8 cellular contexts compared by ENCODE assay signal in the genomic region with DNA sequence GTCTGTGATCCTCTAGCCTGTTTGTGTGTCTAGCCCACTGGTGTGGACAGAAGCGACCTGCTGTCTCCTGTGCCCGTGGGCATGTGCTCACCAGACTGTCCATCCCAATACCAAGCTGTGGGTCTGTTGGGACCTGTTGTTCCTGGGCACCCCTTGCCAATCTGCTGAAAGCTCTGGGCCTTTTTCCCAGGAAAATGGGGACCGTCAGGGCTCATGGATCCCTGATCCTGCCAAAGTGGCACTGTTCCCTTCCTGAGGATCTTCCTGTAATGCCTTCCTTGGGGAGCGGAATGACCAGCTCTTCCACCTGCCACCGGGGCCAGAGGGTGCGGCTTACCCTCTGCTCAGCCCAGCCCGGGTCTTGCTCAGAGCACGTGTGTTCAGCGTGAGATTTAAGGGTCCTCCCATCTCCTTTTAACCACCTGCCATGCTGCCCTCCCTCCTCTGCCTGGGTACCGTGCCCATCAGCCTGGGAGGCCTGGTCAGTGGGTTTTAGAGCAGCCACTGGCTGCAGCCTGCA. TPM values are rescaled to one million over a fixed set of nuclear protein-coding genes. Genes with fewer than 3 reads are reported as not detected.
DNase-seq lines count a peak whose midpoint lies in the region; ATAC-seq, FAIRE-seq and TF ChIP-seq lines count a peak whose summit lies in the region.

No MANE protein-coding gene starts in this region.

- peak overlapping the region in 1 of 2 experiments; percentile 32; a peak in 3 of 4 replicates for H3K9ac ChIP-seq in K562 (ENCODE audit: insufficient read depth in 1 of 2, low read depth in 2 of 2, low read length in 2 of 2)

- peaks cover 0 to 49% of the 10 kb centered on the region in 2 donors for H3K4me1 ChIP-seq in right atrium auricular region
- peaks cover 23% of the 10 kb centered on the region for H3K4me1 ChIP-seq in left ventricle myocardium inferior
- H3K4me1 ChIP-seq in K562 (replicated peaks in 1 of 2; ENCODE audit: control insufficient read depth in 2 of 2, insufficient read depth in 2 of 2, low read length in 2 of 2) = peaks cover 64 to 100% of the 10 kb centered on the region in 2 experiments
- H3K4me1 ChIP-seq in uterus = peaks cover 20 to 36% of the 10 kb centered on the region in 2 donors
- peaks cover 28% of the 10 kb centered on the region for H3K4me1 ChIP-seq in psoas muscle

- FAIRE-seq in K562 (lab: Jason Lieb, UNC) = no peak

- no peak for TF ChIP-seq RAD21 in K562 (CRISPR knock-in tag; conservative IDR thresholded peaks at IDR 0.05 in 1 of 2, IDR thresholded peaks at IDR 0.05 in 1 of 2)

- H3K4me3 Mint-ChIP-seq in memory B cell = no peak overlapping the region

- H3K4me3 ChIP-seq in right atrium auricular region = no peak overlapping the region
- H3K4me3 ChIP-seq in left ventricle myocardium inferior = no peak overlapping the region
- H3K4me3 ChIP-seq in K562 = no peak overlapping the region
- H3K4me3 ChIP-seq in uterus = no peak overlapping the region
- H3K4me3 ChIP-seq in psoas muscle = no peak overlapping the region

- H3K4me2 ChIP-seq in K562 (ENCODE audit: insufficient read depth, low read length) = peak overlapping the region; percentile 45

- no peaks in the 10 kb centered on the region for H3K36me3 ChIP-seq in right atrium auricular region
- no peaks in the 10 kb centered on the region for H3K36me3 ChIP-seq in left ventricle myocardium inferior
- peaks cover 29% of the 10 kb centered on the region; the same call in 2 of the 3 replicates for H3K36me3 ChIP-seq in K562 (ENCODE audit: control insufficient read depth, insufficient read depth, low read length)
- no peaks in the 10 kb centered on the region for H3K36me3 ChIP-seq in uterus
- no peaks in the 10 kb centered on the region for H3K36me3 ChIP-seq in psoas muscle (ENCODE audit: insufficient read depth in 1 of 2, low read depth in 1 of 2)

- no TSS peak for BruUV-seq in K562 (replicated peaks; lab: Mats Ljungman, UMichigan)

- TF ChIP-seq POLR2A in K562 (conservative IDR thresholded peaks at IDR 0.05) = no peak
- no peak for TF ChIP-seq POLR2A in uterus (IDR thresholded peaks at IDR 0.05)
- no peak for TF ChIP-seq POLR2A in GM18505 (IDR thresholded peaks at IDR 0.05; ENCODE audit: borderline replicate concordance, extremely low read depth, insufficient read depth, insufficient read length)

- H3K27ac Mint-ChIP-seq in memory B cell = peak overlapping the region; percentile 24

- peaks cover 9% of the 10 kb centered on the region for H3K4me1 Mint-ChIP-seq in memory B cell

- peaks cover 5% of the 10 kb centered on the region for H3K9me1 ChIP-seq in K562 (ENCODE audit: control insufficient read depth, insufficient read depth, low read length)

- H2AFZ ChIP-seq in K562 (ENCODE audit: low read depth, low read length) = no peak overlapping the region

- no peaks in the 10 kb centered on the region for H3K79me2 ChIP-seq in K562 (ENCODE audit: control insufficient read depth, insufficient read depth, low read length)

- in situ Hi-C loops in K562 (cut with MboI) = no loop called here

- DNase-seq in right atrium auricular region (ENCODE audit: low spot score) (no peak), left ventricle myocardium inferior (no peak), K562 (ENCODE audit: extremely low read depth in 1 of 4, low spot score in 3 of 4) (no peak), memory B cell (ENCODE audit: low spot score in 2 of 2) (no peak), uterus (no peak), psoas muscle (no peak)
- no peak for DNase-seq in effector CD8-positive, alpha-beta T cell (lab: John Stamatoyannopoulos, UW)

- CTCF ChIA-PET in K562 (lab: Yijun Ruan, JAX; ENCODE audit: low intra/inter-chr PET ratio) = interaction anchor here (0.6 kb wide), 1 partner anchor 15 kb away, joined by 4 read pairs; no protein-coding TSS in a partner anchor

- intact Hi-C loops in left ventricle myocardium inferior (cut with micrococcal nuclease) (loop anchor here (5.0 kb wide), 1 partner anchor 67 kb away; no protein-coding TSS in a partner anchor), K562 (cut with micrococcal nuclease) (no loop called here), uterus (cut with DNase I; ENCODE audit: low total_unique reads) (loop anchor here (10.0 kb wide), 1 partner anchor 689 kb away; no protein-coding TSS in a partner anchor), psoas muscle (cut with DNase I) (loop anchor here (10.0 kb wide), 2 partner anchors 209 to 669 kb away; no protein-coding TSS in a partner anchor)

- H3K9me3 ChIP-seq in right atrium auricular region = no peaks in the 10 kb centered on the region
- no peaks in the 10 kb centered on the region for H3K9me3 ChIP-seq in left ventricle myocardium inferior (replicated peaks)
- H3K9me3 ChIP-seq in K562 (replicated peaks; ENCODE audit: control insufficient read depth, insufficient read depth, low read depth, low read length) = no peaks in the 10 kb centered on the region
- H3K9me3 ChIP-seq in uterus = no peaks in the 10 kb centered on the region
- H3K9me3 ChIP-seq in psoas muscle = no peaks in the 10 kb centered on the region

- no peaks in the 10 kb centered on the region for H3K27me3 ChIP-seq in right atrium auricular region
- H3K27me3 ChIP-seq in left ventricle myocardium inferior (ENCODE audit: low read depth) = no peaks in the 10 kb centered on the region
- no peaks in the 10 kb centered on the region for H3K27me3 ChIP-seq in K562 (ENCODE audit: control insufficient read depth in 2 of 2, insufficient read depth in 2 of 2, low read length in 2 of 2)
- no peaks in the 10 kb centered on the region for H3K27me3 ChIP-seq in uterus
- peaks cover 0 to 8% (median 0%) of the 10 kb centered on the region in 3 donors for H3K27me3 ChIP-seq in psoas muscle (ENCODE audit: insufficient read depth in 3 of 3, low read length in 2 of 3)

- H3K36me3 Mint-ChIP-seq in memory B cell = no peaks in the 10 kb centered on the region

- H3K27me3 Mint-ChIP-seq in memory B cell = peaks cover 16% of the 10 kb centered on the region

- 71% methylated on average over 10 of the region's 10 CpGs for WGBS in K562 (ENCODE audit: insufficient coverage, low coverage, missing lambda C conversion rate)
- 37 to 67% (median 47%) methylated on average over 10 of the region's 10 CpGs for WGBS in psoas muscle, 3 donors

- TF ChIP-seq CTCF in right atrium auricular region (IDR thresholded peaks at IDR 0.05) = no peak
- no peak for TF ChIP-seq CTCF in left ventricle myocardium inferior (IDR thresholded peaks at IDR 0.05; ENCODE audit: borderline replicate concordance)
- no peak for TF ChIP-seq CTCF in K562 (IDR thresholded peaks at IDR 0.05 in 2 of 3, conservative IDR thresholded peaks at IDR 0.05 in 1 of 3; ENCODE audit: insufficient read depth in 2 of 3, low read depth in 1 of 3, low read length in 3 of 3)
- TF ChIP-seq CTCF in uterus (IDR thresholded peaks at IDR 0.05) = no peak
- no peak for TF ChIP-seq CTCF in psoas muscle (IDR thresholded peaks at IDR 0.05)

- ATAC-seq in K562 (no peak), memory B cell (ENCODE audit: low read depth) (no peak), psoas muscle (no peak), GM18505 (IDR thresholded peaks at IDR 0.05; ENCODE audit: unreplicated experiment) (no peak)

- POLR2A ChIA-PET in K562 (lab: Yijun Ruan, JAX) = interaction anchor here (0.7 to 1.3 kb wide), 6 partner anchors 10 to 448 kb away, joined by 3 to 5 read pairs (median 3); no protein-coding TSS in a partner anchor

- H3K27ac ChIP-seq in right atrium auricular region (peak overlapping the region; percentile 41 to 57), left ventricle myocardium inferior (replicated peaks) (no peak overlapping the region), K562 (ENCODE audit: extremely low read depth, low read depth, low read length) (peak overlapping the region; percentile 74; the same call in 2 of the 3 replicates), uterus (peak overlapping the region; percentile 83 to 84), psoas muscle (no peak overlapping the region)

- H4K20me1 ChIP-seq in K562 (replicated peaks; ENCODE audit: control insufficient read depth, insufficient read depth, low read length) = 0 out of 2 replicates have a peak, but pooled peaks cover 7% of the 10 kb centered on the region

- TF ChIP-seq EP300 in K562 (IDR thresholded peaks at IDR 0.05; ENCODE audit: low read length) = no peak

- no peaks in the 10 kb centered on the region for H3K9me3 Mint-ChIP-seq in memory B cell

TF ChIP-seq in K562, 482 proteins besides CTCF, POLR2A, EP300 and RAD21 (continues in another document):
- TF ChIP-seq, protein P1, sequence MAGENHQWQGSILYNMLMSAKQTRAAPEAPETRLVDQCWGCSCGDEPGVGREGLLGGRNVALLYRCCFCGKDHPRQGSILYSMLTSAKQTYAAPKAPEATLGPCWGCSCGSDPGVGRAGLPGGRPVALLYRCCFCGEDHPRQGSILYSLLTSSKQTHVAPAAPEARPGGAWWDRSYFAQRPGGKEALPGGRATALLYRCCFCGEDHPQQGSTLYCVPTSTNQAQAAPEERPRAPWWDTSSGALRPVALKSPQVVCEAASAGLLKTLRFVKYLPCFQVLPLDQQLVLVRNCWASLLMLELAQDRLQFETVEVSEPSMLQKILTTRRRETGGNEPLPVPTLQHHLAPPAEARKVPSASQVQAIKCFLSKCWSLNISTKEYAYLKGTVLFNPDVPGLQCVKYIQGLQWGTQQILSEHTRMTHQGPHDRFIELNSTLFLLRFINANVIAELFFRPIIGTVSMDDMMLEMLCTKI (IDR thresholded peaks at IDR 0.05; ENCODE audit: partially characterized antibody) = no peak

RNA-seq across cellular contexts. Expression of gene BAIAP2, which starts 59.3 kb away (rescaled TPM):
- total RNA-seq in right atrium auricular region = 10 to 100 TPM; 27.9 to 36.5 TPM
- 27.9 TPM for total RNA-seq in left ventricle myocardium inferior
- total RNA-seq in K562 (2011; cell fraction: chromatin; rRNA removed; ENCODE audit: low replicate concordance) = 69.8 and 141 TPM in 2 replicates
- total RNA-seq in K562 (2011; cell fraction: nucleolus; rRNA removed) = 54.5 and 61.0 TPM in 2 replicates
- total RNA-seq in K562 (2011; cell fraction: nucleoplasm; rRNA removed) = 40.5 and 42.0 TPM in 2 replicates
- total RNA-seq in K562 (2014; rRNA removed) = 26.7 and 31.9 TPM in 2 replicates
- total RNA-seq in K562 (2014; rRNA removed; fragmentation: Illumina TruSeq; extraction: Trizol) = 14.2 and 17.7 TPM in 2 replicates
- 18.4 and 21.2 TPM in 2 replicates for total RNA-seq in K562 (2015; rRNA removed; fragmentation: Illumina TruSeq; extraction: Trizol)
- 44.7 and 51.6 TPM in 2 replicates for total RNA-seq in K562 (2021)
- 9.8 and 13.6 TPM in 2 replicates for polyA plus RNA-seq in K562 (2011; rRNA removed)
- 9.8 and 28.7 TPM in 2 replicates for polyA plus RNA-seq in K562 (2011; cell fraction: cytosol; rRNA removed)
- polyA plus RNA-seq in K562 (2011; cell fraction: nucleus; rRNA removed) = 37.7 and 77.3 TPM in 2 replicates
- polyA plus RNA-seq in K562 (2012) = 37.1 and 42.6 TPM in 2 replicates
- 20.7 and 30.0 TPM in 2 replicates for polyA plus RNA-seq in K562 (2014; fragmentation: Illumina TruSeq; extraction: Trizol)
- 1 to 10 TPM; 2.3 to 2.4 TPM for polyA plus RNA-seq in K562 (2014; fragmentation: Nextera tagmentation; extraction: Ambion mirVana)
- polyA plus RNA-seq in K562 (2014; rRNA removed) = 17.3 and 23.2 TPM in 2 replicates
- 11.9 and 13.6 TPM in 2 replicates for polyA minus RNA-seq in K562 (2011; rRNA and poly(A)+ RNA removed)
- 22.8 and 24.8 TPM in 2 replicates for polyA minus RNA-seq in K562 (2011; cell fraction: cytosol; rRNA and poly(A)+ RNA removed)
- 38.3 and 38.6 TPM in 2 replicates for polyA minus RNA-seq in K562 (2011; cell fraction: nucleus; rRNA and poly(A)+ RNA removed)
- 10 to 100 TPM; 16.5 to 70.7 (median 45.8) TPM for total RNA-seq in uterus
- 10 to 100 TPM in 2 of 4 donors, 1 to 10 TPM in 2; 4.7 to 28.9 (median 10.0) TPM for total RNA-seq in psoas muscle
- 10 to 100 TPM in 1 of 3 donors, 1 to 10 TPM in 2; 3.9 to 13.5 (median 6.5) TPM for polyA plus RNA-seq in psoas muscle

Comparison
In these comparisons a context has a peak if more than half of its experiments do, and no peak if none do; other contexts are left out.
1. H3K27ac ChIP-seq: peak in right atrium auricular region (2 of 2), K562 (single experiment) and uterus (2 of 2); none in left ventricle myocardium inferior (single experiment) and psoas muscle (single experiment).